ENCODE assay signal across 1 cellular context in genomic region chr13:107141767-107142166, GRCh38.
TF ChIP-seq lines count a peak whose summit lies in the region.

No MANE protein-coding gene starts in this region.

TF ChIP-seq in HepG2, 621 proteins besides CTCF, POLR2A, EP300 and RAD21 (continued from another document):
- TF ChIP-seq GLI4 (CRISPR knock-in tag; IDR thresholded peaks at IDR 0.05; ENCODE audit: borderline replicate concordance) (no peak), REST (IDR thresholded peaks at IDR 0.05; ENCODE audit: borderline replicate concordance in 1 of 2, low read depth in 1 of 2, low read length in 2 of 2) (no peak), ZNF224 (CRISPR knock-in tag; IDR thresholded peaks at IDR 0.05) (no peak), DZIP1 (CRISPR knock-in tag; IDR thresholded peaks at IDR 0.05) (no peak), U2AF1 (optimal IDR thresholded peaks at IDR 0.05; ENCODE audit: low read depth, low read length) (no peak)
